In the genomic region with DNA sequence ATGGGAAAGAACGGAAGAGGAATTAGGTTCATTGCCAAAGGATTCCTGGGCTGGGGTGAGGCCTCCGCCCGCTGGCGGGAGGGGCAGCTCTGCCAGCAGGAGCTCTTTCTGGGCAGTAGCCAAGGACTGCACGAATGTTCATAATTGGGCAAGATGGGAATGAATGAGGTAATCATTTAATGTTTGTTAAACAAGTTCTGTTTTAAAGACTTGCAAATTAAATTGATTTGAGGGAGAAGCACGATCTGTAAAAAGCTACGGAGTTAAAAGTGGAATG, we compare ENCODE assay signal across 14 cellular contexts.
A peak's percentile ranks its signal among the peaks of the same experiment; 100 is the strongest.
DNase-seq lines count a peak whose midpoint lies in the region; ATAC-seq and TF ChIP-seq lines count a peak whose summit lies in the region.
"Had no signal": no experiment of that assay in that cellular context is flagged by ENCODE, and none has a peak within 500 bp of the region (broad histone marks: within the 10 kb centered on the region; RNA-seq: fewer than 3 reads in every experiment).

No MANE protein-coding gene starts in this region.

- intact Hi-C loops in PC-9 (cut with micrococcal nuclease; ENCODE audit: unreplicated experiment): loop anchor here (2.0 to 10.0 kb wide), 8 partner anchors 81 to 1773 kb away; partner anchors contain the start of gene AGAP1

- H3K9me3 ChIP-seq in PC-9 (ENCODE audit: insufficient read depth, low read depth) (no peaks in the 10 kb centered on the region), stomach smooth muscle (ENCODE audit: control insufficient read depth in 2 of 2, low read length in 2 of 2) (no peaks in the 10 kb centered on the region)
- H3K9me3 ChIP-seq: spleen, tibial nerve had no signal

- ATAC-seq in SK-N-SH treated with all-trans-retinoic acid at 6 μM for 48 hours: no peak
- no peak for ATAC-seq in activated CD8-positive, alpha-beta T cell treated with anti-CD3 and anti-CD28 coated beads, Interleukin-2, amount 10 ng/mL, durations not matched to agents 7 days and 5 days
- ATAC-seq: activated naive CD8-positive, alpha-beta T cell treated with anti-CD3 and anti-CD28 coated beads, Interleukin-2, amount 50 U/mL, for 24 hours had no signal

- no peaks in the 10 kb centered on the region for H3K9me2 ChIP-seq in PC-9 (ENCODE audit: insufficient read depth)

- no peak overlapping the region for H3K4me3 Mint-ChIP-seq in activated CD8-positive, alpha-beta T cell treated with anti-CD3 and anti-CD28 coated beads, Interleukin-2, amount 10 ng/mL, durations not matched to agents 7 days and 5 days
- no peak overlapping the region for H3K4me3 Mint-ChIP-seq in mesothelial cell of epicardium
- H3K4me3 Mint-ChIP-seq: activated naive CD8-positive, alpha-beta T cell treated with anti-CD3 and anti-CD28 coated beads, Interleukin-2, amount 50 U/mL, for 24 hours had no signal

- H3K4me3 ChIP-seq in PC-9 (no peak overlapping the region), fibroblast of pulmonary artery (replicated peaks; ENCODE audit: low read depth, low read length) (no peak overlapping the region), stomach smooth muscle (ENCODE audit: low read length in 2 of 2) (peak overlapping the region in 1 of 2 donors; percentile 44)
- H3K4me3 ChIP-seq: spleen, tibial nerve had no signal

- H3K4me2 ChIP-seq in PC-9: no peak overlapping the region

- TF ChIP-seq CTCF in PC-9 (conservative IDR thresholded peaks at IDR 0.05) (no peak), fibroblast of pulmonary artery (IDR thresholded peaks at IDR 0.05; ENCODE audit: low read length, missing control alignments) (no peak), mesothelial cell of epicardium (IDR thresholded peaks at IDR 0.05; ENCODE audit: unreplicated experiment) (no peak)

- no peak overlapping the region for H3K27ac Mint-ChIP-seq in activated CD8-positive, alpha-beta T cell treated with anti-CD3 and anti-CD28 coated beads, Interleukin-2, amount 10 ng/mL, durations not matched to agents 7 days and 5 days
- H3K27ac Mint-ChIP-seq in mesothelial cell of epicardium: no peak overlapping the region
- H3K27ac Mint-ChIP-seq: activated naive CD8-positive, alpha-beta T cell treated with anti-CD3 and anti-CD28 coated beads, Interleukin-2, amount 50 U/mL, for 24 hours had no signal

- peak overlapping the region in 1 of 2 donors; percentile 10 for H3K9ac ChIP-seq in stomach smooth muscle (ENCODE audit: low read length in 2 of 2)

- H3K27me3 ChIP-seq in PC-9 (ENCODE audit: insufficient read depth, low read depth) (no peaks in the 10 kb centered on the region), stomach smooth muscle (ENCODE audit: control insufficient read depth in 1 of 2, insufficient read depth in 2 of 2, low read length in 2 of 2) (no peaks in the 10 kb centered on the region)
- H3K27me3 ChIP-seq: tibial nerve had no signal

- DNase-seq in NCI-H2171 treated with DMSO at 0.1 percent for 48 hours (lab: John Stamatoyannopoulos, UW) (peak; percentile 83), NCI-H2171 (lab: John Stamatoyannopoulos, UW) (no peak), PC-9 (peak; percentile 69 to 82), fibroblast of pulmonary artery (ENCODE audit: low read depth) (peak; percentile 5), mesothelial cell of epicardium (ENCODE audit: low spot score in 2 of 2, unreplicated experiment in 2 of 2) (no peak)
- no peak for DNase-seq in activated CD8-positive, alpha-beta T cell treated with anti-CD3 and anti-CD28 coated beads, Interleukin-2, amount 10 ng/mL, durations not matched to agents 7 days and 5 days
- DNase-seq: activated CD8-positive, alpha-beta memory T cell treated with anti-CD3 and anti-CD28 coated beads, Interleukin-2, amount 50 U/mL, for 48 hours; activated naive CD8-positive, alpha-beta T cell treated with anti-CD3 and anti-CD28 coated beads, Interleukin-2, amount 50 U/mL, for 24 hours; foreskin melanocyte; spleen; WERI-Rb-1 had no signal

- CTCF ChIA-PET in PC-9 (lab: Charles Lee): interaction anchor here (0.6 to 1.0 kb wide), 9 partner anchors 39 to 604 kb away, joined by 3 to 11 read pairs (median 3); no protein-coding TSS in a partner anchor
- CTCF ChIA-PET in activated CD8-positive, alpha-beta T cell treated with anti-CD3 and anti-CD28 coated beads, Interleukin-2, amount 10 ng/mL, durations not matched to agents 7 days and 5 days (lab: Charles Lee): no interaction called here

- peaks cover 21% of the 10 kb centered on the region; the same call in 1 of the 2 replicates for H3F3A ChIP-seq in PC-9 (ENCODE audit: insufficient read depth, low read depth)

- no peaks in the 10 kb centered on the region for H3K9me3 Mint-ChIP-seq in activated CD8-positive, alpha-beta T cell treated with anti-CD3 and anti-CD28 coated beads, Interleukin-2, amount 10 ng/mL, durations not matched to agents 7 days and 5 days (ENCODE audit: insufficient read depth)
- H3K9me3 Mint-ChIP-seq in mesothelial cell of epicardium: no peaks in the 10 kb centered on the region
- H3K9me3 Mint-ChIP-seq: activated naive CD8-positive, alpha-beta T cell treated with anti-CD3 and anti-CD28 coated beads, Interleukin-2, amount 50 U/mL, for 24 hours had no signal

- peaks cover 15% of the 10 kb centered on the region for H3K4me1 ChIP-seq in PC-9 (replicated peaks; ENCODE audit: insufficient read depth)
- H3K4me1 ChIP-seq in stomach smooth muscle (ENCODE audit: control insufficient read depth, insufficient read depth, low read length): peaks cover 35% of the 10 kb centered on the region

- H2AFZ ChIP-seq in PC-9: no peak overlapping the region

- H3K27ac ChIP-seq in PC-9 (no peak overlapping the region), stomach smooth muscle (ENCODE audit: low read length) (peak overlapping the region; percentile 41)
- H3K27ac ChIP-seq: spleen, WERI-Rb-1 had no signal

- peaks cover 17% of the 10 kb centered on the region; the same call in 1 of the 2 replicates for H4K20me1 ChIP-seq in PC-9 (ENCODE audit: insufficient read depth)

- no peaks in the 10 kb centered on the region for H3K4me1 Mint-ChIP-seq in activated CD8-positive, alpha-beta T cell treated with anti-CD3 and anti-CD28 coated beads, Interleukin-2, amount 10 ng/mL, durations not matched to agents 7 days and 5 days (ENCODE audit: low read depth)
- H3K4me1 Mint-ChIP-seq in mesothelial cell of epicardium: peaks cover 4% of the 10 kb centered on the region
- H3K4me1 Mint-ChIP-seq: activated naive CD8-positive, alpha-beta T cell treated with anti-CD3 and anti-CD28 coated beads, Interleukin-2, amount 50 U/mL, for 24 hours had no signal

- peaks cover 26% of the 10 kb centered on the region for H3K79me2 ChIP-seq in PC-9 (ENCODE audit: low read depth)

- peaks cover 7% of the 10 kb centered on the region; the same call in 1 of the 2 replicates for H3K36me3 ChIP-seq in PC-9 (ENCODE audit: low read depth)
- H3K36me3 ChIP-seq in stomach smooth muscle (ENCODE audit: control insufficient read depth in 2 of 2, insufficient read depth in 2 of 2, low read length in 2 of 2): peaks cover 21 to 28% of the 10 kb centered on the region in 2 donors

- H3K27me3 Mint-ChIP-seq in activated CD8-positive, alpha-beta T cell treated with anti-CD3 and anti-CD28 coated beads, Interleukin-2, amount 10 ng/mL, durations not matched to agents 7 days and 5 days (ENCODE audit: low read depth): no peaks in the 10 kb centered on the region
- no peaks in the 10 kb centered on the region for H3K27me3 Mint-ChIP-seq in mesothelial cell of epicardium (ENCODE audit: low read depth)
- H3K27me3 Mint-ChIP-seq: activated naive CD8-positive, alpha-beta T cell treated with anti-CD3 and anti-CD28 coated beads, Interleukin-2, amount 50 U/mL, for 24 hours had no signal

- BruUV-seq in PC-9 (replicated peaks; lab: Mats Ljungman, UMichigan): no TSS peak

- no peaks in the 10 kb centered on the region for H3K36me3 Mint-ChIP-seq in activated CD8-positive, alpha-beta T cell treated with anti-CD3 and anti-CD28 coated beads, Interleukin-2, amount 10 ng/mL, durations not matched to agents 7 days and 5 days (ENCODE audit: low read depth)
- H3K36me3 Mint-ChIP-seq in mesothelial cell of epicardium: peaks cover 14% of the 10 kb centered on the region

- POLR2A ChIA-PET in PC-9 (lab: Charles Lee; ENCODE audit: unreplicated experiment): interaction anchor here (0.5 to 1.0 kb wide), 5 partner anchors 21 to 1554 kb away, joined by 3 to 5 read pairs (median 3); no protein-coding TSS in a partner anchor
- POLR2A ChIA-PET in activated CD8-positive, alpha-beta T cell treated with anti-CD3 and anti-CD28 coated beads, Interleukin-2, amount 10 ng/mL, durations not matched to agents 7 days and 5 days (lab: Charles Lee): no interaction called here

TF ChIP-seq in SK-N-SH treated with all-trans-retinoic acid at 6 μM for 48 hours, 23 proteins besides CTCF, POLR2A, EP300 and RAD21:
- TF ChIP-seq OSR1 (CRISPR knock-in tag; IDR thresholded peaks at IDR 0.05): no peak
- no peak for TF ChIP-seq GLIS3 (CRISPR knock-in tag; IDR thresholded peaks at IDR 0.05)
- TF ChIP-seq ZNF565 (CRISPR knock-in tag; conservative IDR thresholded peaks at IDR 0.05; ENCODE audit: low read depth): no peak

Comparison
In these comparisons a context has a peak if more than half of its experiments do, and no peak if none do; other contexts are left out.
1. DNase-seq: peak in NCI-H2171 treated with DMSO at 0.1 percent for 48 hours (single experiment), PC-9 (2 of 2) and fibroblast of pulmonary artery (single experiment); none in NCI-H2171 (single experiment), activated CD8-positive, alpha-beta T cell treated with anti-CD3 and anti-CD28 coated beads, Interleukin-2, amount 10 ng/mL, durations not matched to agents 7 days and 5 days (single experiment) and mesothelial cell of epicardium (0 of 2).